ENCODE assay signal across 7 cellular contexts in genomic region chr21:29072873-29073221, GRCh38. TPM values are rescaled to one million over a fixed set of nuclear protein-coding genes. Genes with fewer than 3 reads are reported as not detected.
DNase-seq lines count a peak whose midpoint lies in the region; ATAC-seq, FAIRE-seq and TF ChIP-seq lines count a peak whose summit lies in the region.

No MANE protein-coding gene starts in this region.

- peak overlapping the region; percentile 82 for H3K27ac ChIP-seq in HUES64 (ENCODE audit: low read depth, low read length)
- peak overlapping the region; percentile 86 for H3K27ac ChIP-seq in layer of hippocampus (ENCODE audit: low read depth, low read length)
- peak overlapping the region; percentile 90 to 94 for H3K27ac ChIP-seq in tibial artery

- DNase-seq in GM12892 (ENCODE audit: insufficient read length) (no peak), astrocyte of the spinal cord (ENCODE audit: low read depth, low spot score) (peak; percentile 47), tibial artery (no peak)
- DNase-seq in activated effector memory CD4-positive, alpha-beta T cell treated with Interleukin-2 at 50 U/mL for 16 hours = no peak

- peak overlapping the region; percentile 99 for H3K9ac ChIP-seq in HUES64 (ENCODE audit: low read depth, low read length)

- TF ChIP-seq CTCF in astrocyte of the spinal cord (IDR thresholded peaks at IDR 0.05; ENCODE audit: low read depth, low read length) = no peak
- no peak for TF ChIP-seq CTCF in tibial artery (IDR thresholded peaks at IDR 0.05)

- H3K9me3 ChIP-seq in HUES64 (ENCODE audit: insufficient read depth, low read depth, low read length) (no peaks in the 10 kb centered on the region), tibial artery (no peaks in the 10 kb centered on the region)

- no peak for ATAC-seq in HG02571 (IDR thresholded peaks at IDR 0.05; ENCODE audit: unreplicated experiment)

- in situ Hi-C loops in astrocyte of the spinal cord (cut with HindIII; ENCODE audit: low sequenced_read_pairs) = no loop called here

- FAIRE-seq in GM12892 (lab: Jason Lieb, UNC) = peak; percentile 36

- no peaks in the 10 kb centered on the region for H3K27me3 ChIP-seq in HUES64 (ENCODE audit: insufficient read depth, low read length)
- no peaks in the 10 kb centered on the region for H3K27me3 ChIP-seq in layer of hippocampus (ENCODE audit: control insufficient read depth, insufficient read depth, low read length)
- no peaks in the 10 kb centered on the region for H3K27me3 ChIP-seq in tibial artery

- no peak for TF ChIP-seq POLR2A in GM12892 (IDR thresholded peaks at IDR 0.05; ENCODE audit: low read depth, low read length)

- WGBS in HUES64 = under 1% methylated on average over 13 of the region's 13 CpGs

- peak overlapping the region; percentile 86 for H3K4me3 ChIP-seq in HUES64 (ENCODE audit: low read length)
- peak overlapping the region; percentile 99 for H3K4me3 ChIP-seq in astrocyte of the spinal cord (ENCODE audit: low read depth, low read length)
- H3K4me3 ChIP-seq in tibial artery = peak overlapping the region; percentile 84 to 86

- intact Hi-C loops in tibial artery (cut with DNase I; ENCODE audit: low total_unique reads) = no loop called here

- H3K36me3 ChIP-seq in HUES64 (ENCODE audit: insufficient read depth, low read length) (peaks cover 33% of the 10 kb centered on the region), tibial artery (peaks cover 9 to 17% (median 10%) of the 10 kb centered on the region in 3 donors)

- H3K4me1 ChIP-seq in HUES64 (ENCODE audit: insufficient read depth, low read length) = peaks cover 11% of the 10 kb centered on the region
- H3K4me1 ChIP-seq in tibial artery = peaks cover 0 to 32% (median 22%) of the 10 kb centered on the region in 4 donors

RNA-seq across cellular contexts. Expression of gene CCT8, which starts 0.6 kb away (rescaled TPM):
- polyA plus RNA-seq in GM12892 (2012; ENCODE audit: missing spikeins) = 373 TPM
- polyA plus RNA-seq in HUES64 (2013, experiment 1 of 2) = 254 TPM
- polyA plus RNA-seq in HUES64 (2013, experiment 2 of 2) = 275 TPM

RNA-seq across cellular contexts. Expression of gene USP16, which starts 48.4 kb away (rescaled TPM):
- 36.6 TPM for polyA plus RNA-seq in GM12892 (2012; ENCODE audit: missing spikeins)
- 18.1 TPM for polyA plus RNA-seq in HUES64 (2013, experiment 1 of 2)
- 17.7 TPM for polyA plus RNA-seq in HUES64 (2013, experiment 2 of 2)

RNA-seq across cellular contexts. Expression of gene RWDD2B, which starts 53.7 kb away (rescaled TPM):
- 18.7 TPM for polyA plus RNA-seq in GM12892 (2012; ENCODE audit: missing spikeins)
- polyA plus RNA-seq in HUES64 (2013, experiment 1 of 2) = 9.0 TPM
- polyA plus RNA-seq in HUES64 (2013, experiment 2 of 2) = 10.5 TPM

RNA-seq across cellular contexts. Expression of gene MAP3K7CL, which starts 57.6 kb away (rescaled TPM):
- polyA plus RNA-seq in GM12892 (2012; ENCODE audit: missing spikeins) = 9.7 TPM
- not detected for polyA plus RNA-seq in HUES64 (2013, experiment 1 of 2)
- not detected for polyA plus RNA-seq in HUES64 (2013, experiment 2 of 2)
